ENCODE assay signal across 9 cellular contexts in the genomic region with DNA sequence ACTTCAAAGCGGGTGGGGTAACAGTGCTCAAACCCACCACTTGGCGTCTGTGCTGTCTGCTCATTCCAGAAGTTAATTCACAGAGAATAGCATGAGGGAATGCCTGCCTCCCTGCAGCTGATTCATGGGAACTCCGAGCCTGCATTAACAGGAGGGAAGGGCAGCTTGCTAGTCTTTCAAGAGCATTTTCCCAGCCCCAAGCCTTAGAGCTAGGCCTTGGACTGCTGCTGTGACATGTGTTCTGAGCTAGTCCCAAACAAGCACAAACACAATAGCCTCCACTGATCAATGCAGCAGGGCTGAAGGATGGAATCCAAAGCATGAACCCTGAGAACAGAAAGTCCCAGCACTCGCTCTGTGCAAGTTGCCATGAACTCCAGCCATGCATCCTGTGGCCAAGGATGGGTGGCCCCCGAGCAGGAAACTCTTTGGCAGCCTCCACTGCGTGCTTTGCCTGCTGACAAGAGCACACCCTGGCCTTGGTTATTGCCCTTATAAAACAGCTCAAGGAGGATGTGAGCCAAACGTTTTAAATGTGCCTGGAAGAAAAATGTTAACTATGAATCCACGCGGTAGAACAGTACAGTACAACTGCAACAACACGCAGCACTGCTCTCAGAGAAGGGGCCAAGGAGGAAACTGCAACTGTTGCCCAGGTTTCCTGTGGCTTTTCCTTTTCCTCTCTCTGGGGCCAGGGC.
DNase-seq lines count a peak whose midpoint lies in the region; ATAC-seq, FAIRE-seq and TF ChIP-seq lines count a peak whose summit lies in the region.
"Had no signal": no experiment of that assay in that cellular context is flagged by ENCODE, and none has a peak within 500 bp of the region (broad histone marks: within the 10 kb centered on the region; RNA-seq: fewer than 3 reads in every experiment).

No MANE protein-coding gene starts in this region.

- H3K27me3 ChIP-seq in endothelial cell of umbilical vein (ENCODE audit: control insufficient read depth in 2 of 2, insufficient read depth in 2 of 2, low read length in 2 of 2) (no peaks in the 10 kb centered on the region), lower lobe of right lung (ENCODE audit: low read depth) (no peaks in the 10 kb centered on the region), subcutaneous abdominal adipose tissue (ENCODE audit: control insufficient read depth in 5 of 5, insufficient read depth in 4 of 5, low read length in 5 of 5) (no peaks in the 10 kb centered on the region)

- no peaks in the 10 kb centered on the region for H3K36me3 ChIP-seq in endothelial cell of umbilical vein (ENCODE audit: control insufficient read depth in 2 of 2, extremely low read depth in 1 of 2, insufficient read depth in 2 of 2, low read length in 2 of 2)
- no peaks in the 10 kb centered on the region for H3K36me3 ChIP-seq in lower lobe of right lung
- no peaks in the 10 kb centered on the region for H3K36me3 ChIP-seq in subcutaneous abdominal adipose tissue (ENCODE audit: control insufficient read depth in 5 of 5, insufficient read depth in 5 of 5, low read length in 5 of 5)

- H4K20me1 ChIP-seq in endothelial cell of umbilical vein (replicated peaks; ENCODE audit: control insufficient read depth, extremely low read depth, insufficient read depth, low read length) = no peaks in the 10 kb centered on the region

- H3K4me1 ChIP-seq in endothelial cell of umbilical vein (ENCODE audit: control insufficient read depth, extremely low read depth, insufficient read depth, low read length) = peaks cover 20% of the 10 kb centered on the region
- peaks cover 18% of the 10 kb centered on the region for H3K4me1 ChIP-seq in lower lobe of right lung
- H3K4me1 ChIP-seq in subcutaneous abdominal adipose tissue (ENCODE audit: control insufficient read depth in 5 of 5, insufficient read depth in 5 of 5, low read length in 5 of 5) = peaks cover 8 to 24% (median 17%) of the 10 kb centered on the region in 5 donors

- H3K9me3 ChIP-seq in endothelial cell of umbilical vein (replicated peaks; ENCODE audit: control insufficient read depth, insufficient read depth, low read length) = no peaks in the 10 kb centered on the region
- H3K9me3 ChIP-seq in lower lobe of right lung = no peaks in the 10 kb centered on the region
- peaks cover 0 to 2% (median 0%) of the 10 kb centered on the region in 5 donors for H3K9me3 ChIP-seq in subcutaneous abdominal adipose tissue (ENCODE audit: control insufficient read depth in 5 of 5, low read length in 5 of 5)

- peak; percentile 79 for FAIRE-seq in endothelial cell of umbilical vein (lab: Jason Lieb, UNC)

- no TSS peak for BruUV-seq in endothelial cell of umbilical vein (replicated peaks; lab: Mats Ljungman, UMichigan)

- TF ChIP-seq CTCF in endothelial cell of umbilical vein (IDR thresholded peaks at IDR 0.05; ENCODE audit: extremely low read depth in 1 of 2, insufficient read depth in 1 of 2, low read depth in 1 of 2, low read length in 2 of 2) = peak; percentile 3 to 26
- TF ChIP-seq CTCF in lower lobe of right lung (IDR thresholded peaks at IDR 0.05) = no peak

- H3K4me3 ChIP-seq in endothelial cell of umbilical vein (replicated peaks in 1 of 3; ENCODE audit: insufficient read depth in 1 of 3, low read depth in 1 of 3, low read length in 3 of 3) (no peak overlapping the region), lower lobe of right lung (no peak overlapping the region), subcutaneous abdominal adipose tissue (ENCODE audit: low read depth in 1 of 5, low read length in 5 of 5) (peak overlapping the region in 2 of 5 donors; percentile 1 to 35)

- no peaks in the 10 kb centered on the region for H3K9me1 ChIP-seq in endothelial cell of umbilical vein (replicated peaks; ENCODE audit: control insufficient read depth, extremely low read depth, insufficient read depth, low read length)

- peak; percentile 91 to 93 for ATAC-seq in lower lobe of right lung

- H3K4me2 ChIP-seq in endothelial cell of umbilical vein (ENCODE audit: insufficient read depth, low read length) = peak overlapping the region; percentile 11

- intact Hi-C loops in endothelial cell of umbilical vein (cut with micrococcal nuclease) = loop anchor here (2.0 to 10.0 kb wide), 4 partner anchors 86 to 858 kb away; a partner anchor contains a TSS
- intact Hi-C loops in lower lobe of right lung (cut with DNase I) = no loop called here

- H3K79me2 ChIP-seq in endothelial cell of umbilical vein (ENCODE audit: control insufficient read depth, insufficient read depth, low read length) = no peaks in the 10 kb centered on the region

- peak overlapping the region; percentile 56 for H2AFZ ChIP-seq in endothelial cell of umbilical vein (ENCODE audit: low read depth, low read length)

- dilution Hi-C loops in endothelial cell of umbilical vein (cut with MboI; ENCODE audit: extremely low pct_ligation_motif_present, low sequenced_read_pairs) = no loop called here

- CTCF ChIA-PET in endothelial cell of umbilical vein (lab: Charles Lee) = interaction anchor here (0.7 to 1.8 kb wide), 17 partner anchors 8 to 677 kb away, joined by 3 to 7 read pairs (median 4); a partner anchor contains a TSS

- H3K9ac ChIP-seq in endothelial cell of umbilical vein (replicated peaks; ENCODE audit: extremely low read depth, insufficient read depth, low read length) = no peak overlapping the region
- no peak overlapping the region for H3K9ac ChIP-seq in subcutaneous abdominal adipose tissue (ENCODE audit: low read length in 5 of 5)

- DNase-seq in Kasumi-1 (lab: John Stamatoyannopoulos, UW) = peak; percentile 88
- peak; percentile 89 for DNase-seq in endothelial cell of umbilical vein (ENCODE audit: low read depth, low spot score)
- DNase-seq in lower lobe of right lung = peak; percentile 74
- DNase-seq in activated naive CD4-positive, alpha-beta T cell treated with Interleukin-2 at 50 U/mL for 16 hours = no peak
- no peak for DNase-seq in NCI-H146 treated with DMSO at 0.1 percent for 48 hours (lab: John Stamatoyannopoulos, UW; ENCODE audit: unreplicated experiment)
- no peak for DNase-seq in DMS114 treated with DMSO at 0.1 percent for 48 hours (lab: John Stamatoyannopoulos, UW; ENCODE audit: unreplicated experiment)
- no peak for DNase-seq in NCI-H226
- DNase-seq: RPMI8226 had no signal

- no peak for TF ChIP-seq POLR2A in endothelial cell of umbilical vein (IDR thresholded peaks at IDR 0.05; ENCODE audit: low read depth, low read length)

- POLR2A ChIA-PET in endothelial cell of umbilical vein (lab: Charles Lee) = no interaction called here

- H3K27ac ChIP-seq in endothelial cell of umbilical vein (ENCODE audit: insufficient read depth, low read depth, low read length) (peak overlapping the region; percentile 19), lower lobe of right lung (peak overlapping the region; percentile 81), subcutaneous abdominal adipose tissue (ENCODE audit: low read depth, low read length) (peak overlapping the region; percentile 38)

TF ChIP-seq in endothelial cell of umbilical vein, 7 proteins besides CTCF, POLR2A, EP300 and RAD21:
- TF ChIP-seq, protein P1, sequence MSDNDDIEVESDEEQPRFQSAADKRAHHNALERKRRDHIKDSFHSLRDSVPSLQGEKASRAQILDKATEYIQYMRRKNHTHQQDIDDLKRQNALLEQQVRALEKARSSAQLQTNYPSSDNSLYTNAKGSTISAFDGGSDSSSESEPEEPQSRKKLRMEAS (IDR thresholded peaks at IDR 0.05; ENCODE audit: insufficient read depth, insufficient read length) = peak; percentile 16
- no peak for TF ChIP-seq GATA2 (IDR thresholded peaks at IDR 0.05; ENCODE audit: insufficient read depth, insufficient read length, low read depth, low read length)

Comparison
In these comparisons a context has a peak if more than half of its experiments do, and no peak if none do; other contexts are left out.
1. DNase-seq: peak in Kasumi-1 (2 of 2), endothelial cell of umbilical vein (single experiment) and lower lobe of right lung (single experiment); none in activated naive CD4-positive, alpha-beta T cell treated with Interleukin-2 at 50 U/mL for 16 hours (single experiment), NCI-H146 treated with DMSO at 0.1 percent for 48 hours (single experiment), DMS114 treated with DMSO at 0.1 percent for 48 hours (single experiment) and NCI-H226 (single experiment).
2. H3K27ac ChIP-seq: peak in every context shown above with its lines; median percentile 81 in lower lobe of right lung; 38 in subcutaneous abdominal adipose tissue; 19 in endothelial cell of umbilical vein.